Comparison of ENCODE assay signal across 13 cellular contexts in genomic region chr3:121529308-121529707, GRCh38. TPM values are rescaled to one million over a fixed set of nuclear protein-coding genes. Genes with fewer than 3 reads are reported as not detected.
DNase-seq lines count a peak whose midpoint lies in the region; ATAC-seq, FAIRE-seq and TF ChIP-seq lines count a peak whose summit lies in the region.
"Had no signal": no experiment of that assay in that cellular context is flagged by ENCODE, and none has a peak within 500 bp of the region (broad histone marks: within the 10 kb centered on the region; RNA-seq: fewer than 3 reads in every experiment).

No MANE protein-coding gene starts in this region.

- H3K79me2 ChIP-seq in mammary epithelial cell (ENCODE audit: insufficient read depth, low read length), result no peaks in the 10 kb centered on the region

- no peak overlapping the region for H4K91ac ChIP-seq in IMR-90 (ENCODE audit: insufficient read depth, low read depth, low read length)

- H3K27me3 ChIP-seq in IMR-90 (ENCODE audit: control insufficient read depth, insufficient read depth, low read length) (no peaks in the 10 kb centered on the region), mammary epithelial cell (ENCODE audit: insufficient read depth, low read length) (no peaks in the 10 kb centered on the region)

- H3K27ac ChIP-seq in IMR-90 (ENCODE audit: insufficient read depth, low read length) (no peak overlapping the region), mammary epithelial cell (ENCODE audit: insufficient read depth, low read depth, low read length) (no peak overlapping the region)

- H4K5ac ChIP-seq in IMR-90 (ENCODE audit: low read depth, low read length), result no peak overlapping the region

- H3K56ac ChIP-seq in IMR-90 (ENCODE audit: extremely low read depth, insufficient read depth, low read length), result no peak overlapping the region

- H3K4me3 ChIP-seq in IMR-90 (ENCODE audit: insufficient read depth, low read depth, low read length) (no peak overlapping the region), mammary epithelial cell (replicated peaks in 1 of 3; ENCODE audit: insufficient read depth in 1 of 3, low read depth in 2 of 3, low read length in 3 of 3) (no peak overlapping the region)

- H2BK120ac ChIP-seq in IMR-90 (ENCODE audit: low read depth, low read length), result no peak overlapping the region

- H3K4me1 ChIP-seq in IMR-90 (ENCODE audit: control insufficient read depth, insufficient read depth, low read length), result no peaks in the 10 kb centered on the region
- no peaks in the 10 kb centered on the region for H3K4me1 ChIP-seq in mammary epithelial cell (ENCODE audit: insufficient read depth, low read length)

- POLR2A ChIA-PET in IMR-90 (lab: Charles Lee; ENCODE audit: unreplicated experiment), result no interaction called here

- no peak overlapping the region for H2BK5ac ChIP-seq in IMR-90 (ENCODE audit: low read depth, low read length, poor library complexity, severe bottlenecking)

- H2AK5ac ChIP-seq in IMR-90 (ENCODE audit: low read depth, low read length), result no peak overlapping the region

- H2BK15ac ChIP-seq in IMR-90 (ENCODE audit: low read depth, low read length), result no peak overlapping the region

- H3K9me3 ChIP-seq in IMR-90 (ENCODE audit: control insufficient read depth, insufficient read depth, low read length), result no peaks in the 10 kb centered on the region
- no peaks in the 10 kb centered on the region for H3K9me3 ChIP-seq in mammary epithelial cell (replicated peaks; ENCODE audit: insufficient read depth, low read length)

- H2BK20ac ChIP-seq in IMR-90 (ENCODE audit: low read depth, low read length), result no peak overlapping the region

- H3K18ac ChIP-seq in IMR-90 (ENCODE audit: low read depth, low read length), result no peak overlapping the region

- no CpG with 5 or more reads among the region's 3 CpGs for WGBS in IMR-90 (ENCODE audit: extremely low coverage in 2 of 2, insufficient read length in 1 of 2), 2 experiments
- WGBS in mammary epithelial cell (ENCODE audit: low coverage, missing lambda C conversion rate), result 97% methylated on average over 3 of the region's 3 CpGs

- H3K9ac ChIP-seq in IMR-90 (ENCODE audit: low read depth, low read length), result no peak overlapping the region
- no peak overlapping the region for H3K9ac ChIP-seq in mammary epithelial cell (ENCODE audit: insufficient read depth, low read length)

- no peak for DNase-seq in D721Med (ENCODE audit: insufficient read length, low spot score)
- peak; percentile 35 for DNase-seq in IMR-90
- DNase-seq in mammary epithelial cell, result no peak
- DNase-seq in lung microvascular endothelial cell (ENCODE audit: low read depth in 2 of 2), result peak; percentile 33 to 56
- DNase-seq in iPS-NIHi7 (ENCODE audit: extremely low spot score), result no peak
- no peak for DNase-seq in foreskin melanocyte
- DNase-seq: activated CD4-positive, alpha-beta T cell treated with anti-CD3 and anti-CD28 coated beads for 36 hours; anterior cingulate cortex had no signal

- peaks cover 0 to 3% of the 10 kb centered on the region in 2 experiments; a peak in 1 of 4 replicates for H3K79me1 ChIP-seq in IMR-90 (ENCODE audit: low read depth in 1 of 2, low read length in 2 of 2)

- no TSS peak for BruUV-seq in IMR-90 (replicated peaks; lab: Mats Ljungman, UMichigan)
- BruUV-seq in mammary epithelial cell (replicated peaks; lab: Mats Ljungman, UMichigan), result no TSS peak

- H2AFZ ChIP-seq in IMR-90 (replicated peaks; ENCODE audit: low read length, poor library complexity) (no peak overlapping the region), mammary epithelial cell (ENCODE audit: low read depth, low read length) (no peak overlapping the region)

- H3K4me2 ChIP-seq in IMR-90 (ENCODE audit: low read depth, low read length) (peak overlapping the region; percentile 50; the same call in 1 of the 2 replicates), mammary epithelial cell (ENCODE audit: insufficient read depth, low read depth, low read length) (no peak overlapping the region)

- no peak overlapping the region for H2AK9ac ChIP-seq in IMR-90 (replicated peaks; ENCODE audit: low read depth, low read length, poor library complexity)

- TF ChIP-seq POLR2A in IMR-90 (IDR thresholded peaks at IDR 0.05; ENCODE audit: low read depth, low read length), result no peak

- peak; percentile 78 for ATAC-seq in IMR-90 (ENCODE audit: low read depth)
- no peak for ATAC-seq in activated CD4-positive, CD25-positive, alpha-beta regulatory T cell treated with anti-CD3 and anti-CD28 coated beads, Interleukin-2, amount 50 U/mL, for 24 hours
- no peak for ATAC-seq in GM19455 (IDR thresholded peaks at IDR 0.05; ENCODE audit: unreplicated experiment)
- ATAC-seq: activated CD4-positive, alpha-beta T cell treated with anti-CD3 and anti-CD28 coated beads for 36 hours; stimulated activated effector memory CD8-positive, alpha-beta T cell treated with anti-CD3 and anti-CD28 coated beads, Interleukin-12 subunit alpha, Interleukin-12 subunit beta, amount 100 ng/mL, for 72 hours had no signal

- H3K4ac ChIP-seq in IMR-90 (ENCODE audit: low read depth, low read length), result no peak overlapping the region

- intact Hi-C loops in IMR-90 (cut with micrococcal nuclease) (loop anchor here (1.0 to 2.0 kb wide), 2 partner anchors 787 to 969 kb away; partner anchors contain the start of genes GTF2E1 and RABL3), mammary epithelial cell (cut with micrococcal nuclease) (no loop called here)

- no peaks in the 10 kb centered on the region for H4K20me1 ChIP-seq in IMR-90 (ENCODE audit: insufficient read depth, low read length)
- no peaks in the 10 kb centered on the region for H4K20me1 ChIP-seq in mammary epithelial cell (ENCODE audit: insufficient read depth, low read length)

- H3K9me1 ChIP-seq in IMR-90 (ENCODE audit: insufficient read depth, low read length), result no peaks in the 10 kb centered on the region

- CTCF ChIA-PET in IMR-90 (lab: Yijun Ruan, JAX) (interaction anchor here (0.6 to 1.6 kb wide), 3 partner anchors 9 to 143 kb away, joined by 3 to 8 read pairs (median 4); no protein-coding TSS in a partner anchor), mammary epithelial cell (lab: Charles Lee; ENCODE audit: low non-redundant PET) (no interaction called here)

- H4K8ac ChIP-seq in IMR-90 (ENCODE audit: low read depth in 2 of 2, low read length in 2 of 2), result no peak overlapping the region

- in situ Hi-C loops in IMR-90 (cut with MboI; ENCODE audit: low sequenced_read_pairs) (no loop called here), mammary epithelial cell (cut with MboI; ENCODE audit: low sequenced_read_pairs in 2 of 2) (no loop called here)

- dilution Hi-C loops in IMR-90 (cut with HindIII; ENCODE audit: low sequenced_read_pairs, unreplicated experiment), result no loop called here
- dilution Hi-C loops in mammary epithelial cell (cut with HindIII; ENCODE audit: low sequenced_read_pairs), result no loop called here

- no peak overlapping the region for H3K23ac ChIP-seq in IMR-90 (ENCODE audit: low read depth, low read length)

- TF ChIP-seq RAD21 in IMR-90 (IDR thresholded peaks at IDR 0.05; ENCODE audit: low read length), result peak; percentile 55

- peaks cover 3% of the 10 kb centered on the region; the same call in 1 of the 2 replicates for H3K36me3 ChIP-seq in IMR-90 (ENCODE audit: control insufficient read depth, insufficient read depth, low read length)
- H3K36me3 ChIP-seq in mammary epithelial cell (ENCODE audit: insufficient read depth, low read length), result peaks cover 23% of the 10 kb centered on the region

- peak; percentile 69 for FAIRE-seq in D721Med (lab: Jason Lieb, UNC)

- H3K14ac ChIP-seq in IMR-90 (replicated peaks; ENCODE audit: low read depth, low read length), result no peak overlapping the region

- TF ChIP-seq CTCF in D721Med (IDR thresholded peaks at IDR 0.05; ENCODE audit: insufficient read depth, missing control alignments) (peak; percentile 37), IMR-90 (conservative IDR thresholded peaks at IDR 0.05; ENCODE audit: low read depth, low read length) (peak; percentile 60), mammary epithelial cell (conservative IDR thresholded peaks at IDR 0.05 in 1 of 2, IDR thresholded peaks at IDR 0.05 in 1 of 2; ENCODE audit: extremely low read depth in 1 of 2, insufficient read depth in 1 of 2, low read depth in 1 of 2, low read length in 2 of 2) (peak; percentile 27 to 42)

TF ChIP-seq in IMR-90, 13 proteins besides CTCF, POLR2A, EP300 and RAD21:
- TF ChIP-seq SMC3 (IDR thresholded peaks at IDR 0.05; ENCODE audit: low read depth, low read length) (peak; percentile 43), MXI1 (IDR thresholded peaks at IDR 0.05; ENCODE audit: borderline replicate concordance, low read depth, low read length) (no peak)

RNA-seq across cellular contexts. Expression of gene POLQ, which starts 16.5 kb away (rescaled TPM):
- 5.0 and 7.5 TPM in 2 replicates for total RNA-seq in IMR-90 (2012; rRNA removed)
- polyA plus RNA-seq in IMR-90 (2012; rRNA removed), result 1.7 and 1.8 TPM in 2 replicates
- 0.11 and 0.22 TPM in 2 replicates for polyA plus RNA-seq in IMR-90 (2012; cell fraction: cytosol; rRNA removed)
- polyA plus RNA-seq in IMR-90 (2012; cell fraction: nucleus; rRNA removed; ENCODE audit: low replicate concordance), result 0.33 and 3.6 TPM in 2 replicates
- total RNA-seq in mammary epithelial cell, result 1 to 10 TPM; 1.0 to 8.4 TPM
- 3.6 TPM for polyA plus RNA-seq in mammary epithelial cell
- polyA minus RNA-seq in mammary epithelial cell, result 22.2 TPM
- 0.99 and 2.4 TPM in 2 replicates for total RNA-seq in lung microvascular endothelial cell

RNA-seq across cellular contexts. Expression of gene ARGFX, which starts 38.4 kb away (rescaled TPM):
- total RNA-seq in IMR-90 (2012; rRNA removed), result not detected in 2 replicates
- not detected in 2 replicates for polyA plus RNA-seq in IMR-90 (2012; rRNA removed)
- not detected in 2 replicates for polyA plus RNA-seq in IMR-90 (2012; cell fraction: cytosol; rRNA removed)
- polyA plus RNA-seq in IMR-90 (2012; cell fraction: nucleus; rRNA removed; ENCODE audit: low replicate concordance), result not detected in 2 replicates
- not detected for total RNA-seq in mammary epithelial cell
- polyA plus RNA-seq in mammary epithelial cell, result not detected
- polyA minus RNA-seq in mammary epithelial cell, result not detected
- total RNA-seq in lung microvascular endothelial cell, result not detected in 2 replicates
- total RNA-seq: activated CD4-positive, alpha-beta T cell treated with anti-CD3 and anti-CD28 coated beads for 36 hours; H4; HT1080 had no signal

Comparison
In these comparisons a context has a peak if more than half of its experiments do, and no peak if none do; other contexts are left out.
1. DNase-seq: peak in IMR-90 (single experiment) and lung microvascular endothelial cell (2 of 2); none in D721Med (single experiment), mammary epithelial cell (single experiment), iPS-NIHi7 (single experiment) and foreskin melanocyte (single experiment).
2. Peak in every context shown above with its lines, with median percentiles within 50 percentile points of each other: CTCF ChIP-seq.